Comparison of ENCODE assay signal across 10 cellular contexts in the genomic region with DNA sequence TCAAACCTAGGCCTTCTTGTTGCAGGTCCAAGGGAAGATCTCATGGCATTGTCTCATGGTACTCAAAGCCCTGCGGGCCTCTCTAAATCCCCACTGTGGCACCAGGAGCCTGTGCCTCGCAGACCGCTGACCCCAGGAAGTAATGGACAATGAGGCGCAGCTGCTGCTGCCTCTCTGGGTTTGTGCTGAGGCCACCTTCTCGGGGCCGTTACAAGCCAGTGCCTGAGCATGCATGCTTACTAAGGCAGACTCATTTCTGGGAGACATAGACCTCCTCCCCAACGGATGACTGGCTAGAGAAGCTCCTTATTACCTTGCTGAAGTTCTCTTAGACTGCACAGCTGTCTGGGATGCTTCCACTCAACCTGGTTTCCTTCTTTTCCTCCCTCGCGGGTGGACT. TPM values are rescaled to one million over a fixed set of nuclear protein-coding genes. Genes with fewer than 3 reads are reported as not detected.
DNase-seq lines count a peak whose midpoint lies in the region; ATAC-seq and TF ChIP-seq lines count a peak whose summit lies in the region.
"Had no signal": no experiment of that assay in that cellular context is flagged by ENCODE, and none has a peak within 500 bp of the region (broad histone marks: within the 10 kb centered on the region; RNA-seq: fewer than 3 reads in every experiment).

No MANE protein-coding gene starts in this region.

- H3K27me3 Mint-ChIP-seq in endothelial cell (ENCODE audit: unreplicated experiment) (peaks cover 4% of the 10 kb centered on the region), nephron (ENCODE audit: low read depth) (no peaks in the 10 kb centered on the region)

- H3K4me1 Mint-ChIP-seq in endothelial cell (ENCODE audit: unreplicated experiment) = peaks cover 16% of the 10 kb centered on the region
- peaks cover 28% of the 10 kb centered on the region for H3K4me1 Mint-ChIP-seq in nephron

- H3K9me3 ChIP-seq in heart left ventricle (no peaks in the 10 kb centered on the region), right atrium auricular region (no peaks in the 10 kb centered on the region)

- peak overlapping the region in 9 of 12 donors; percentile 44 to 68 (median 62) for H3K4me3 ChIP-seq in heart left ventricle
- peak overlapping the region in 1 of 2 donors; percentile 51 for H3K4me3 ChIP-seq in right atrium auricular region
- H3K4me3 ChIP-seq in urinary bladder (ENCODE audit: low read depth, low read length) = peak overlapping the region; percentile 1

- no peak for TF ChIP-seq POLR2A in heart left ventricle (IDR thresholded peaks at IDR 0.05)

- H3K36me3 Mint-ChIP-seq in endothelial cell (ENCODE audit: low read depth, unreplicated experiment) (no peaks in the 10 kb centered on the region), nephron (ENCODE audit: low read depth) (peaks cover 15% of the 10 kb centered on the region)

- H3K4me1 ChIP-seq in heart left ventricle (peaks cover 0 to 32% (median 10%) of the 10 kb centered on the region in 12 donors), right atrium auricular region (peaks cover 0 to 21% of the 10 kb centered on the region in 2 donors), urinary bladder (ENCODE audit: insufficient read depth) (no peaks in the 10 kb centered on the region)

- intact Hi-C loops in heart left ventricle (cut with DNase I) = loop anchor here (2.0 to 10.0 kb wide), 15 partner anchors 51 to 664 kb away; a partner anchor contains a TSS

- H3K27ac Mint-ChIP-seq in endothelial cell (ENCODE audit: unreplicated experiment) (peak overlapping the region; percentile 31), nephron (peak overlapping the region; percentile 91 to 97 (median 95))

- no peak for DNase-seq in heart left ventricle
- DNase-seq in right atrium auricular region (ENCODE audit: low spot score) = no peak
- no peak for DNase-seq in endothelial cell (ENCODE audit: low spot score)
- DNase-seq in central memory CD4-positive, alpha-beta T cell = no peak
- DNase-seq: PC-3 had no signal

- TF ChIP-seq CTCF in heart left ventricle (IDR thresholded peaks at IDR 0.05) = no peak
- TF ChIP-seq CTCF in right atrium auricular region (IDR thresholded peaks at IDR 0.05) = no peak
- no peak for TF ChIP-seq CTCF in endothelial cell (IDR thresholded peaks at IDR 0.05; ENCODE audit: unreplicated experiment)
- no peak for TF ChIP-seq CTCF in nephron (IDR thresholded peaks at IDR 0.05; ENCODE audit: unreplicated experiment in 3 of 3)

- H3K4me3 Mint-ChIP-seq in endothelial cell (ENCODE audit: unreplicated experiment) (peak overlapping the region; percentile 63), nephron (peak overlapping the region; percentile 86 to 91 (median 90))

- H3K36me3 ChIP-seq in heart left ventricle (peaks cover 0 to 19% (median 5%) of the 10 kb centered on the region in 9 donors), right atrium auricular region (peaks cover 3% of the 10 kb centered on the region), urinary bladder (ENCODE audit: insufficient read depth) (no peaks in the 10 kb centered on the region)

- ATAC-seq in heart left ventricle = no peak
- no peak for ATAC-seq in HG02840 (IDR thresholded peaks at IDR 0.05; ENCODE audit: low FRiP score, unreplicated experiment)
- ATAC-seq in HG03175 (IDR thresholded peaks at IDR 0.05; ENCODE audit: unreplicated experiment) = no peak
- ATAC-seq: PC-3 had no signal

- H3K27ac ChIP-seq in heart left ventricle = peak overlapping the region in 6 of 12 donors; percentile 11 to 71 (median 50)
- peak overlapping the region in 1 of 2 donors; percentile 70 for H3K27ac ChIP-seq in right atrium auricular region
- no peak overlapping the region for H3K27ac ChIP-seq in urinary bladder (ENCODE audit: low read depth)
- H3K27ac ChIP-seq: C4-2B had no signal

- no peaks in the 10 kb centered on the region for H3K9me3 Mint-ChIP-seq in endothelial cell (ENCODE audit: unreplicated experiment)
- H3K9me3 Mint-ChIP-seq in nephron = no peaks in the 10 kb centered on the region

- H3K27me3 ChIP-seq in heart left ventricle (no peaks in the 10 kb centered on the region), right atrium auricular region (no peaks in the 10 kb centered on the region)

- WGBS in heart left ventricle, 4 donors = 49 to 77% (median 65%) methylated on average over 8 to 9 of the region's 9 CpGs
- 44% methylated on average over 9 of the region's 9 CpGs for WGBS in urinary bladder

RNA-seq across cellular contexts. Expression of a gene that starts 1.3 kb away (rescaled TPM):
- total RNA-seq in heart left ventricle (10 to 100 TPM; 20.3 to 38.0 (median 25.8) TPM), right atrium auricular region (10 to 100 TPM; 32.8 to 36.4 TPM), endothelial cell (ENCODE audit: unreplicated experiment) (43.4 TPM), urinary bladder (78.8 TPM)
- polyA plus RNA-seq in heart left ventricle (10 to 100 TPM; 21.4 to 23.0 TPM), urinary bladder (61.6 TPM)

RNA-seq across cellular contexts. Expression of a gene that starts 21.8 kb away (rescaled TPM):
- total RNA-seq in heart left ventricle (1 to 10 TPM; 1.4 to 7.1 (median 4.6) TPM), right atrium auricular region (1 to 10 TPM; 5.7 to 9.4 TPM), endothelial cell (ENCODE audit: unreplicated experiment) (5.8 TPM), urinary bladder (22.8 TPM)
- polyA plus RNA-seq in heart left ventricle (1 to 10 TPM; 1.7 to 5.1 TPM), urinary bladder (14.9 TPM)
